Comparison of ENCODE assay signal across 8 cellular contexts in genomic region chr10:93680414-93681047, GRCh38. TPM values are rescaled to one million over a fixed set of nuclear protein-coding genes. Genes with fewer than 3 reads are reported as not detected.
DNase-seq lines count a peak whose midpoint lies in the region; ATAC-seq, FAIRE-seq and TF ChIP-seq lines count a peak whose summit lies in the region.

No MANE protein-coding gene starts in this region.

- no peak overlapping the region for H3K27ac Mint-ChIP-seq in GM23338
- no peak overlapping the region for H3K27ac Mint-ChIP-seq in stimulated activated effector memory CD8-positive, alpha-beta T cell treated with anti-CD3 and anti-CD28 coated beads, Interleukin-12 subunit alpha, Interleukin-12 subunit beta, amount 100 ng/mL, for 72 hours

- WGBS in A549 (ENCODE audit: missing lambda C conversion rate) = 36% methylated on average over 4 of the region's 4 CpGs

- H3K9me2 ChIP-seq in GM23338 (ENCODE audit: insufficient read depth) = no peaks in the 10 kb centered on the region

- DNase-seq in A549 (ENCODE audit: low read depth in 1 of 2, low spot score in 1 of 2) = peak; percentile 40 to 69
- DNase-seq in GM23338 (ENCODE audit: low spot score) = peak; percentile 27
- peak; percentile 11 for DNase-seq in NCI-H82 treated with DMSO at 0.1 percent for 48 hours (lab: John Stamatoyannopoulos, UW; ENCODE audit: unreplicated experiment)
- peak; percentile 58 for DNase-seq in dedifferentiated amniotic fluid mesenchymal stem cell (ENCODE audit: extremely low spot score)
- DNase-seq in non-pigmented ciliary epithelial cell (ENCODE audit: low read depth) = peak; percentile 9
- DNase-seq in activated CD4-positive, alpha-beta T cell treated with anti-CD3 and anti-CD28 coated beads, Interleukin-2, amount 50 U/mL, for 1 hour = no peak
- no peak for DNase-seq in stimulated activated effector memory CD8-positive, alpha-beta T cell treated with anti-CD3 and anti-CD28 coated beads, Interleukin-12 subunit alpha, Interleukin-12 subunit beta, amount 100 ng/mL, for 72 hours (ENCODE audit: low spot score in 2 of 2)

- peak; percentile 91 to 92 for TF ChIP-seq RAD21 in A549 (conservative IDR thresholded peaks at IDR 0.05 in 1 of 2, IDR thresholded peaks at IDR 0.05 in 1 of 2)

- ATAC-seq in A549 (peak; percentile 70 to 80; a peak in 5 of 6 replicates), GM23338 (no peak), GM21528 (IDR thresholded peaks at IDR 0.05; ENCODE audit: low FRiP score, unreplicated experiment) (no peak)
- no peak for ATAC-seq in stimulated activated effector memory CD8-positive, alpha-beta T cell treated with anti-CD3 and anti-CD28 coated beads, Interleukin-12 subunit alpha, Interleukin-12 subunit beta, amount 100 ng/mL, for 72 hours

- no peaks in the 10 kb centered on the region for H3K27me3 ChIP-seq in GM23338 (ENCODE audit: insufficient read depth)

- H3K27me3 Mint-ChIP-seq in GM23338 (ENCODE audit: insufficient read depth, low read depth, poor library complexity) = no peaks in the 10 kb centered on the region

- no peaks in the 10 kb centered on the region for H3K36me3 ChIP-seq in GM23338 (ENCODE audit: insufficient read depth)

- CTCF ChIA-PET in A549 (lab: Yijun Ruan, JAX) = interaction anchor here (0.5 to 5.7 kb wide), 38 partner anchors 10 to 428 kb away, joined by 3 to 131 read pairs (median 4); partner anchors contain the start of gene MYOF

- TF ChIP-seq POLR2A in A549 (IDR thresholded peaks at IDR 0.05; ENCODE audit: low read length) = no peak

- H3K4me1 Mint-ChIP-seq in GM23338 = peaks cover 10% of the 10 kb centered on the region; the same call in 2 of the 3 replicates
- no peaks in the 10 kb centered on the region for H3K4me1 Mint-ChIP-seq in stimulated activated effector memory CD8-positive, alpha-beta T cell treated with anti-CD3 and anti-CD28 coated beads, Interleukin-12 subunit alpha, Interleukin-12 subunit beta, amount 100 ng/mL, for 72 hours

- H4K20me1 ChIP-seq in GM23338 (replicated peaks; ENCODE audit: insufficient read depth) = no peaks in the 10 kb centered on the region

- H3K9me3 Mint-ChIP-seq in GM23338 = no peaks in the 10 kb centered on the region
- no peaks in the 10 kb centered on the region for H3K9me3 Mint-ChIP-seq in stimulated activated effector memory CD8-positive, alpha-beta T cell treated with anti-CD3 and anti-CD28 coated beads, Interleukin-12 subunit alpha, Interleukin-12 subunit beta, amount 100 ng/mL, for 72 hours

- peaks cover 8% of the 10 kb centered on the region; the same call in 2 of the 3 replicates for H3K36me3 Mint-ChIP-seq in GM23338 (ENCODE audit: low read depth)
- H3K36me3 Mint-ChIP-seq in stimulated activated effector memory CD8-positive, alpha-beta T cell treated with anti-CD3 and anti-CD28 coated beads, Interleukin-12 subunit alpha, Interleukin-12 subunit beta, amount 100 ng/mL, for 72 hours = peaks cover 18% of the 10 kb centered on the region

- TF ChIP-seq CTCF in A549 (IDR thresholded peaks at IDR 0.05) (peak; percentile 89), GM23338 (conservative IDR thresholded peaks at IDR 0.05; ENCODE audit: low read depth in 2 of 2) (peak; percentile 37 to 44)

- FAIRE-seq in A549 (lab: Jason Lieb, UNC) = peak; percentile 92

- POLR2A ChIA-PET in A549 (lab: Yijun Ruan, JAX) = no interaction called here

- H3K4me1 ChIP-seq in A549 (no peaks in the 10 kb centered on the region), GM23338 (ENCODE audit: insufficient read depth) (peaks cover 14% of the 10 kb centered on the region)

- no peaks in the 10 kb centered on the region for H3K79me2 ChIP-seq in GM23338 (replicated peaks; ENCODE audit: insufficient read depth)

- H3F3A ChIP-seq in GM23338 (replicated peaks; ENCODE audit: low read depth) = no peaks in the 10 kb centered on the region

- no peak for TF ChIP-seq EP300 in A549 (IDR thresholded peaks at IDR 0.05)

- no peak overlapping the region for H3K4me3 Mint-ChIP-seq in GM23338
- no peak overlapping the region for H3K4me3 Mint-ChIP-seq in stimulated activated effector memory CD8-positive, alpha-beta T cell treated with anti-CD3 and anti-CD28 coated beads, Interleukin-12 subunit alpha, Interleukin-12 subunit beta, amount 100 ng/mL, for 72 hours

- no peaks in the 10 kb centered on the region for H3K9me3 ChIP-seq in A549

- H3K27ac ChIP-seq in A549 (no peak overlapping the region), GM23338 (ENCODE audit: low read depth) (no peak overlapping the region)

- H3K4me3 ChIP-seq in A549 (no peak overlapping the region), GM23338 (no peak overlapping the region)

- no peak overlapping the region for H2AFZ ChIP-seq in GM23338

- no peak overlapping the region for H3K4me2 ChIP-seq in A549
- H3K4me2 ChIP-seq in GM23338 = no peak overlapping the region

TF ChIP-seq in A549, 52 proteins besides CTCF, POLR2A, EP300 and RAD21:
- TF ChIP-seq ZC3H11A (IDR thresholded peaks at IDR 0.05) = no peak
- peak; percentile 84 for TF ChIP-seq SMC3 (IDR thresholded peaks at IDR 0.05)
- no peak for TF ChIP-seq TP53 (CRISPR knock-in tag; IDR thresholded peaks at IDR 0.05)
- no peak for TF ChIP-seq SREBF2 (IDR thresholded peaks at IDR 0.05)
- TF ChIP-seq HDAC2 (IDR thresholded peaks at IDR 0.05) = no peak
- TF ChIP-seq CEBPB (IDR thresholded peaks at IDR 0.05) = no peak
- TF ChIP-seq CHD4 (IDR thresholded peaks at IDR 0.05; ENCODE audit: borderline replicate concordance) = no peak
- no peak for TF ChIP-seq FOSL2 (IDR thresholded peaks at IDR 0.05)
- TF ChIP-seq FOSL2 (CRISPR knock-in tag; IDR thresholded peaks at IDR 0.05) = no peak

TF ChIP-seq in GM23338, 12 proteins besides CTCF, POLR2A, EP300 and RAD21 (continues in another document):
- TF ChIP-seq ZNF114 (CRISPR knock-in tag; IDR thresholded peaks at IDR 0.05) = no peak
- TF ChIP-seq ZNF331 (CRISPR knock-in tag; IDR thresholded peaks at IDR 0.05; ENCODE audit: low read depth) = no peak
- no peak for TF ChIP-seq EZH2 (IDR thresholded peaks at IDR 0.05; ENCODE audit: low read depth, unreplicated experiment)
- no peak for TF ChIP-seq JUNB (IDR thresholded peaks at IDR 0.05; ENCODE audit: unreplicated experiment)
- TF ChIP-seq POLR2AphosphoS5 (IDR thresholded peaks at IDR 0.05; ENCODE audit: low read depth) = no peak

RNA-seq across cellular contexts. Expression of gene FRA10AC1, which starts 21.9 kb away (rescaled TPM):
- polyA plus RNA-seq in A549 (2011; rRNA removed) (10.0 and 20.5 TPM in 2 replicates), A549 (2017; fragmentation: RNase III; extraction: RNeasy Plus Mini Kit Qiagen cat#74134 plus additional on column Dnase treatment) (10.4 to 11.1 TPM (median 10.8 TPM) in 3 replicates), GM23338 (2016; fragmentation: Nextera tagmentation; extraction: Ambion mirVana) (34.3 and 35.4 TPM in 2 replicates)
- polyA plus RNA-seq in A549 (2012; cell fraction: cytosol; rRNA removed) = 2.1 and 2.8 TPM in 2 replicates
- polyA plus RNA-seq in A549 (2012; cell fraction: nucleus; rRNA removed) = 2.2 and 3.9 TPM in 2 replicates
- 3.3 and 5.0 TPM in 2 replicates for polyA minus RNA-seq in A549 (2011; rRNA and poly(A)+ RNA removed)
- total RNA-seq in GM23338 (2014; rRNA removed; shearing (Covaris generic)) = 12.1 and 51.5 TPM in 2 replicates

Comparison
In these comparisons a context has a peak if more than half of its experiments do, and no peak if none do; other contexts are left out.
1. ATAC-seq: peak in A549 (2 of 2); none in GM23338 (single experiment), stimulated activated effector memory CD8-positive, alpha-beta T cell treated with anti-CD3 and anti-CD28 coated beads, Interleukin-12 subunit alpha, Interleukin-12 subunit beta, amount 100 ng/mL, for 72 hours (single experiment) and GM21528 (single experiment).
2. DNase-seq: peak in A549 (2 of 2), GM23338 (single experiment), NCI-H82 treated with DMSO at 0.1 percent for 48 hours (single experiment), dedifferentiated amniotic fluid mesenchymal stem cell (single experiment) and non-pigmented ciliary epithelial cell (single experiment); none in activated CD4-positive, alpha-beta T cell treated with anti-CD3 and anti-CD28 coated beads, Interleukin-2, amount 50 U/mL, for 1 hour (single experiment) and stimulated activated effector memory CD8-positive, alpha-beta T cell treated with anti-CD3 and anti-CD28 coated beads, Interleukin-12 subunit alpha, Interleukin-12 subunit beta, amount 100 ng/mL, for 72 hours (0 of 2).